ENCODE assay signal across 17 cellular contexts in genomic region chr17:83012873-83013778, GRCh38.
DNase-seq lines count a peak whose midpoint lies in the region; ATAC-seq, FAIRE-seq and TF ChIP-seq lines count a peak whose summit lies in the region.
"Had no signal": no experiment of that assay in that cellular context is flagged by ENCODE, and none has a peak within 500 bp of the region (broad histone marks: within the 10 kb centered on the region; RNA-seq: fewer than 3 reads in every experiment).

No MANE protein-coding gene starts in this region.

- TF ChIP-seq CTCF in IMR-90 (conservative IDR thresholded peaks at IDR 0.05; ENCODE audit: low read depth, low read length), result no peak
- TF ChIP-seq CTCF in H1 (IDR thresholded peaks at IDR 0.05; ENCODE audit: control extremely low read depth in 1 of 3, insufficient read depth in 1 of 3, low read depth in 1 of 3, low read length in 3 of 3), result no peak
- no peak for TF ChIP-seq CTCF in nephron (IDR thresholded peaks at IDR 0.05; ENCODE audit: unreplicated experiment in 3 of 3)

- CTCF ChIA-PET in IMR-90 (lab: Yijun Ruan, JAX), result interaction anchor here (1.9 kb wide), 1 partner anchor 50 kb away, joined by 4 read pairs; no protein-coding TSS in a partner anchor
- CTCF ChIA-PET in H1 (lab: Charles Lee; ENCODE audit: partially characterized antibody), result interaction anchor here (0.6 to 1.4 kb wide), 3 partner anchors 8 to 110 kb away, joined by 3 read pairs; no protein-coding TSS in a partner anchor
- CTCF ChIA-PET in HEK293T (lab: Yijun Ruan, JAX), result no interaction called here
- CTCF ChIA-PET in activated CD4-positive, alpha-beta T cell treated with anti-CD3 and anti-CD28 coated beads for 36 hours (lab: Charles Lee), result no interaction called here

- H4K8ac ChIP-seq in IMR-90 (ENCODE audit: low read depth in 2 of 2, low read length in 2 of 2) (peak overlapping the region; percentile 36 to 90; a peak in 3 of 4 replicates), H1 (ENCODE audit: extremely low read depth, insufficient read depth, low read length) (peak overlapping the region; percentile 5; the same call in 1 of the 2 replicates)

- WGBS in IMR-90 (ENCODE audit: extremely low coverage in 2 of 2, insufficient read length in 1 of 2), 2 experiments, result 66% methylated on average over 22 of the region's 41 CpGs; no CpG with 5 or more reads in 1 of the 2 experiments
- 86% methylated on average over 18 of the region's 41 CpGs; no CpG with 5 or more reads in 1 of the 2 experiments for WGBS in H1 (ENCODE audit: extremely low coverage in 1 of 2, insufficient coverage in 1 of 2, insufficient read length in 1 of 2, insufficient replicate concordance in 2 of 2, low coverage in 1 of 2, low lambda C conversion rate in 2 of 2, missing lambda C conversion rate in 1 of 2), 2 experiments

- H3K27me3 Mint-ChIP-seq in nephron (ENCODE audit: low read depth), result peaks cover 3% of the 10 kb centered on the region
- H3K27me3 Mint-ChIP-seq in activated CD4-positive, alpha-beta T cell treated with anti-CD3 and anti-CD28 coated beads for 36 hours, result no peaks in the 10 kb centered on the region
- H3K27me3 Mint-ChIP-seq: CD4-positive, alpha-beta T cell; IgD-negative memory B cell had no signal

- H3K4me3 ChIP-seq in BLaER1, result no peak overlapping the region
- no peak overlapping the region for H3K4me3 ChIP-seq in IMR-90 (ENCODE audit: insufficient read depth, low read depth, low read length)
- H3K4me3 ChIP-seq in H1 (ENCODE audit: extremely low read depth in 1 of 4, insufficient read depth in 2 of 4, low read depth in 3 of 4, low read length in 4 of 4), result no peak overlapping the region
- H3K4me3 ChIP-seq: left ventricle myocardium inferior had no signal

- POLR2A ChIA-PET in IMR-90 (lab: Charles Lee; ENCODE audit: unreplicated experiment) (interaction anchor here (0.6 kb wide), 1 partner anchor 80 kb away, joined by 12 read pairs; no protein-coding TSS in a partner anchor), H1 (lab: Charles Lee; ENCODE audit: partially characterized antibody) (no interaction called here), HEK293T (lab: Yijun Ruan, JAX) (no interaction called here)
- POLR2A ChIA-PET in activated CD4-positive, alpha-beta T cell treated with anti-CD3 and anti-CD28 coated beads for 36 hours (lab: Charles Lee), result no interaction called here

- peak overlapping the region; percentile 46 for H3K18ac ChIP-seq in IMR-90 (ENCODE audit: low read depth, low read length)
- no peak overlapping the region for H3K18ac ChIP-seq in H1 (ENCODE audit: extremely low read depth, low read length)

- peak overlapping the region; percentile 91 for H2BK120ac ChIP-seq in IMR-90 (ENCODE audit: low read depth, low read length)
- no peak overlapping the region for H2BK120ac ChIP-seq in H1 (replicated peaks; ENCODE audit: low read depth, low read length)

- H2AK9ac ChIP-seq in IMR-90 (replicated peaks; ENCODE audit: low read depth, low read length, poor library complexity), result peak overlapping the region; percentile 93

- peak overlapping the region; percentile 62 for H3K23ac ChIP-seq in IMR-90 (ENCODE audit: low read depth, low read length)
- no peak overlapping the region for H3K23ac ChIP-seq in H1 (ENCODE audit: insufficient read length)

- H3K27ac ChIP-seq in BLaER1 (no peak overlapping the region), IMR-90 (ENCODE audit: insufficient read depth, low read length) (peak overlapping the region; percentile 53; the same call in 1 of the 2 replicates), H1 (ENCODE audit: low read depth, low read length) (no peak overlapping the region)
- H3K27ac ChIP-seq: left ventricle myocardium inferior had no signal

- H4K5ac ChIP-seq in IMR-90 (ENCODE audit: low read depth, low read length) (peak overlapping the region; percentile 19; the same call in 1 of the 2 replicates), H1 (ENCODE audit: insufficient read length, low read depth, low read length) (no peak overlapping the region)

- ATAC-seq in IMR-90 (ENCODE audit: low read depth) (peak; percentile 91), HG03159 (IDR thresholded peaks at IDR 0.05; ENCODE audit: unreplicated experiment) (no peak)
- no peak for ATAC-seq in activated CD4-positive, alpha-beta T cell treated with anti-CD3 and anti-CD28 coated beads for 36 hours

- H2BK20ac ChIP-seq in IMR-90 (ENCODE audit: low read depth, low read length), result peak overlapping the region; percentile 75
- no peak overlapping the region for H2BK20ac ChIP-seq in H1 (ENCODE audit: low read length)

- H3K27me3 ChIP-seq in BLaER1, result no peaks in the 10 kb centered on the region
- no peaks in the 10 kb centered on the region for H3K27me3 ChIP-seq in IMR-90 (ENCODE audit: control insufficient read depth, insufficient read depth, low read length)
- H3K27me3 ChIP-seq in H1 (replicated peaks in 1 of 4; ENCODE audit: control insufficient read depth in 3 of 4, extremely low read depth in 1 of 4, insufficient read depth in 3 of 4, low read length in 3 of 4), result no peaks in the 10 kb centered on the region

- TF ChIP-seq RAD21 in IMR-90 (IDR thresholded peaks at IDR 0.05; ENCODE audit: low read length) (peak; percentile 24; the same call in 1 of the 2 replicates), H1 (IDR thresholded peaks at IDR 0.05 in 1 of 2, conservative IDR thresholded peaks at IDR 0.05 in 1 of 2; ENCODE audit: low read depth in 2 of 2, low read length in 2 of 2) (no peak)

- TF ChIP-seq POLR2A in IMR-90 (IDR thresholded peaks at IDR 0.05; ENCODE audit: low read depth, low read length), result peak; percentile 60; the same call in 1 of the 2 replicates
- TF ChIP-seq POLR2A in H1 (IDR thresholded peaks at IDR 0.05; ENCODE audit: control extremely low read depth in 1 of 2, low read depth in 2 of 2, low read length in 2 of 2), result no peak

- H3K4ac ChIP-seq in IMR-90 (ENCODE audit: low read depth, low read length), result peak overlapping the region; percentile 87
- H3K4ac ChIP-seq in H1 (replicated peaks; ENCODE audit: insufficient read length, low read depth, low read length), result no peak overlapping the region

- H2BK15ac ChIP-seq in IMR-90 (ENCODE audit: low read depth, low read length), result peak overlapping the region; percentile 72; the same call in 2 of the 3 replicates
- H2BK15ac ChIP-seq in H1 (ENCODE audit: low read length), result no peak overlapping the region

- H3K14ac ChIP-seq in IMR-90 (replicated peaks; ENCODE audit: low read depth, low read length) (peak overlapping the region; percentile 70), H1 (ENCODE audit: insufficient read length) (no peak overlapping the region)

- no peaks in the 10 kb centered on the region; the same call in 1 of the 2 replicates for H3K23me2 ChIP-seq in H1 (ENCODE audit: low read depth, low read length)

- no peaks in the 10 kb centered on the region for H4K20me1 ChIP-seq in BLaER1
- no peaks in the 10 kb centered on the region for H4K20me1 ChIP-seq in IMR-90 (ENCODE audit: insufficient read depth, low read length)
- no peaks in the 10 kb centered on the region for H4K20me1 ChIP-seq in H1 (replicated peaks in 1 of 2; ENCODE audit: control insufficient read depth in 1 of 2, insufficient read depth in 2 of 2, low read length in 2 of 2)

- H3K9me3 Mint-ChIP-seq in nephron, result peaks cover 3% of the 10 kb centered on the region
- no peaks in the 10 kb centered on the region for H3K9me3 Mint-ChIP-seq in activated CD4-positive, alpha-beta T cell treated with anti-CD3 and anti-CD28 coated beads for 36 hours (ENCODE audit: low read depth)
- H3K9me3 Mint-ChIP-seq: CD4-positive, alpha-beta T cell had no signal

- peak overlapping the region; percentile 64 for H3K4me2 ChIP-seq in BLaER1
- peak overlapping the region; percentile 63 for H3K4me2 ChIP-seq in IMR-90 (ENCODE audit: low read depth, low read length)
- no peak overlapping the region for H3K4me2 ChIP-seq in H1 (ENCODE audit: insufficient read depth in 1 of 2, low read depth in 2 of 2, low read length in 2 of 2)

- no peak overlapping the region for H2BK12ac ChIP-seq in H1 (ENCODE audit: low read depth, low read length)

- no peaks in the 10 kb centered on the region for H3K79me2 ChIP-seq in H1 (ENCODE audit: control insufficient read depth in 1 of 2, insufficient read depth in 2 of 2, low read length in 2 of 2)

- intact Hi-C loops in IMR-90 (cut with micrococcal nuclease), result no loop called here
- intact Hi-C loops in activated CD4-positive, alpha-beta T cell treated with anti-CD3 and anti-CD28 coated beads for 36 hours (cut with DNase I, micrococcal nuclease), result no loop called here

- peak overlapping the region; percentile 37 for H2BK5ac ChIP-seq in IMR-90 (ENCODE audit: low read depth, low read length, poor library complexity, severe bottlenecking)
- H2BK5ac ChIP-seq in H1 (ENCODE audit: low read depth, low read length), result no peak overlapping the region

- H3K36me3 Mint-ChIP-seq in nephron (ENCODE audit: low read depth), result peaks cover 24% of the 10 kb centered on the region
- no peaks in the 10 kb centered on the region for H3K36me3 Mint-ChIP-seq in activated CD4-positive, alpha-beta T cell treated with anti-CD3 and anti-CD28 coated beads for 36 hours (ENCODE audit: low read depth)
- H3K36me3 Mint-ChIP-seq: IgD-negative memory B cell had no signal

- no peak overlapping the region for H3K4me3 Mint-ChIP-seq in nephron
- H3K4me3 Mint-ChIP-seq in activated CD4-positive, alpha-beta T cell treated with anti-CD3 and anti-CD28 coated beads for 36 hours, result no peak overlapping the region
- H3K4me3 Mint-ChIP-seq: CD4-positive, alpha-beta T cell; IgD-negative memory B cell had no signal

- H4K91ac ChIP-seq in IMR-90 (ENCODE audit: insufficient read depth, low read depth, low read length) (peak overlapping the region; percentile 89), H1 (replicated peaks; ENCODE audit: insufficient read length, low read length) (no peak overlapping the region)

- peak overlapping the region; percentile 94 for H2AK5ac ChIP-seq in IMR-90 (ENCODE audit: low read depth, low read length)
- no peak overlapping the region for H2AK5ac ChIP-seq in H1 (ENCODE audit: low read depth, low read length)

- H3K79me1 ChIP-seq in IMR-90 (ENCODE audit: low read depth in 1 of 2, low read length in 2 of 2), result peaks cover 2 to 14% of the 10 kb centered on the region in 2 experiments; a peak in 1 of 4 replicates
- no peaks in the 10 kb centered on the region; the same call in 1 of the 2 replicates for H3K79me1 ChIP-seq in H1 (ENCODE audit: low read depth, low read length)

- H3K9me3 ChIP-seq in BLaER1 (peaks cover 13% of the 10 kb centered on the region), IMR-90 (ENCODE audit: control insufficient read depth, insufficient read depth, low read length) (no peaks in the 10 kb centered on the region), H1 (ENCODE audit: insufficient read depth in 2 of 2, low read depth in 1 of 2, low read length in 1 of 2) (peaks cover 0 to 7% of the 10 kb centered on the region in 2 experiments; a peak in 2 of 4 replicates)
- H3K9me3 ChIP-seq: left ventricle myocardium inferior had no signal

- H3K9me1 ChIP-seq in IMR-90 (ENCODE audit: insufficient read depth, low read length), result peaks cover 9% of the 10 kb centered on the region; the same call in 1 of the 2 replicates

- dilution Hi-C loops in IMR-90 (cut with HindIII; ENCODE audit: low sequenced_read_pairs, unreplicated experiment), result no loop called here

- FAIRE-seq in H1 (lab: Jason Lieb, UNC), result no peak

- DNase-seq in IMR-90, result peak; percentile 97
- no peak for DNase-seq in H1 (ENCODE audit: low read depth in 1 of 2, low spot score in 2 of 2)
- no peak for DNase-seq in HEK293T (ENCODE audit: extremely low spot score)
- no peak for DNase-seq in activated CD8-positive, alpha-beta memory T cell treated with anti-CD3 and anti-CD28 coated beads, Interleukin-2, amount 50 U/mL, for 48 hours
- DNase-seq in activated CD4-positive, alpha-beta T cell treated with anti-CD3 and anti-CD28 coated beads for 36 hours, result no peak
- DNase-seq: activated CD4-positive, alpha-beta T cell treated with anti-CD3 and anti-CD28 coated beads for 48 hours; activated effector memory CD4-positive, alpha-beta T cell treated with Interleukin-2 at 50 U/mL for 16 hours; CD4-positive, alpha-beta T cell; left ventricle myocardium inferior; NCI-H187; NK-92 treated with Interleukin-12 subunit alpha and Interleukin-12 subunit beta, amount 100 ng/mL, for 24 hours; occipital lobe; T-helper 1 cell had no signal

- TF ChIP-seq EP300 in H1 (IDR thresholded peaks at IDR 0.05; ENCODE audit: borderline replicate concordance in 1 of 2, low read depth in 2 of 2, low read length in 2 of 2), result no peak

- peak overlapping the region; percentile 45 to 73 (median 70) for H3K27ac Mint-ChIP-seq in nephron
- H3K27ac Mint-ChIP-seq in activated CD4-positive, alpha-beta T cell treated with anti-CD3 and anti-CD28 coated beads for 36 hours, result no peak overlapping the region
- H3K27ac Mint-ChIP-seq: CD4-positive, alpha-beta T cell; IgD-negative memory B cell had no signal

- H2AFZ ChIP-seq in IMR-90 (replicated peaks; ENCODE audit: low read length, poor library complexity) (peak overlapping the region; percentile 72), H1 (ENCODE audit: low read length) (no peak overlapping the region)

- in situ Hi-C loops in IMR-90 (cut with MboI; ENCODE audit: low sequenced_read_pairs), result no loop called here

- peaks cover 32% of the 10 kb centered on the region for H3K4me1 ChIP-seq in BLaER1
- peaks cover 16% of the 10 kb centered on the region for H3K4me1 ChIP-seq in IMR-90 (ENCODE audit: control insufficient read depth, insufficient read depth, low read length)
- peaks cover 0 to 13% (median 7%) of the 10 kb centered on the region in 4 experiments; a peak in 5 of 7 replicates for H3K4me1 ChIP-seq in H1 (replicated peaks in 1 of 4; ENCODE audit: control insufficient read depth in 3 of 4, insufficient read depth in 4 of 4, low read length in 3 of 4)
- H3K4me1 ChIP-seq: left ventricle myocardium inferior had no signal

- H3K56ac ChIP-seq in IMR-90 (ENCODE audit: extremely low read depth, insufficient read depth, low read length) (peak overlapping the region; percentile 63; the same call in 1 of the 2 replicates), H1 (replicated peaks; ENCODE audit: insufficient read length, low read depth, low read length) (no peak overlapping the region)

- H3K9ac ChIP-seq in BLaER1 (no peak overlapping the region), IMR-90 (ENCODE audit: low read depth, low read length) (0 out of 2 replicates have a peak overlapping the region, but pooled peaks have one; percentile 30), H1 (replicated peaks in 1 of 4; ENCODE audit: extremely low read depth in 1 of 4, low read depth in 3 of 4, low read length in 3 of 4) (no peak overlapping the region)

- H3K36me3 ChIP-seq in BLaER1, result peaks cover 10% of the 10 kb centered on the region
- H3K36me3 ChIP-seq in IMR-90 (ENCODE audit: control insufficient read depth, insufficient read depth, low read length), result no peaks in the 10 kb centered on the region; the same call in 1 of the 2 replicates
- no peaks in the 10 kb centered on the region for H3K36me3 ChIP-seq in H1 (ENCODE audit: control insufficient read depth in 2 of 4, insufficient read depth in 4 of 4, low read length in 3 of 4)
- H3K36me3 ChIP-seq: left ventricle myocardium inferior had no signal

- H3K4me1 Mint-ChIP-seq in nephron, result peaks cover 34% of the 10 kb centered on the region
- no peaks in the 10 kb centered on the region for H3K4me1 Mint-ChIP-seq in activated CD4-positive, alpha-beta T cell treated with anti-CD3 and anti-CD28 coated beads for 36 hours

- no TSS peak for BruUV-seq in IMR-90 (replicated peaks; lab: Mats Ljungman, UMichigan)

Comparison
In these comparisons a context has a peak if more than half of its experiments do, and no peak if none do; other contexts are left out.
1. H3K4me2 ChIP-seq: peak in BLaER1 (single experiment) and IMR-90 (single experiment); none in H1 (0 of 2).
2. CTCF ChIA-PET loops: an anchor here in IMR-90 (1.9 kb wide) and H1 (0.6 to 1.4 kb wide); none called in HEK293T and activated CD4-positive, alpha-beta T cell treated with anti-CD3 and anti-CD28 coated beads for 36 hours.